Comparison of ENCODE assay signal across 12 cellular contexts in the genomic region with DNA sequence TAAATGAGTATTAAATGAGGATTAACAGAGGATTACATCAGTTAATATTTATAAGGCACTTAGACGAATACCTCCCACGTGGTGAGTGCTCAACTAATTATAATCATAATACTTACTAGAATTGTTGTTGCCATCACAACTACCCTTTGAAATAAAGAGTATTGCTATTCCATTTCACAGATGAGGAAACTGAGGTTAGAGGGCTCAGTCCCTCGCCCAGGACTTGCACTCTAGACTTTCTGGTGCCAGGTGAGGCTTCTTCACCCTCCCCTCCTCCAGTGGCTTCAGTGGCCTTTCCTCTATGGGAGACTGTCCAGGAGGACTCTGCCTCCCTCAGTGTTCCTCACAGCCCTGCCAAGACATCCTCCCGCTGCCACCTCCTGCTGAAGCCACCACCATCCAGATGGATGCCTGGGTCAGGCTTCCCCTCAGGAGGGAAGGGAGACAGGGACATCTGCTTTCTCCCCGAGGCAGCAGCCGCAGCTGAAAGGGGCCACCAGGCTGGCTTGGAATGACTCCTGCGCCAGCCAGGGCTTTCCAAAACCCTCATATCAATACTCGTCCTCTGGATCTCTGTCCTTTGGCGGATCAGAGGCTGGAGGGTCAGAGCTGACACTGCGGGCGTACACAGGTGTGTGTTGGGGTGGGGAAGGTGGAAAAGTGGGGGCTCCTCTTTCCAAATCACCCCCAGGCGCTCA.
DNase-seq lines count a peak whose midpoint lies in the region; ATAC-seq and TF ChIP-seq lines count a peak whose summit lies in the region.
"Had no signal": no experiment of that assay in that cellular context is flagged by ENCODE, and none has a peak within 500 bp of the region (broad histone marks: within the 10 kb centered on the region; RNA-seq: fewer than 3 reads in every experiment).

No MANE protein-coding gene starts in this region.

- H3K9ac ChIP-seq in stomach smooth muscle (ENCODE audit: low read length in 2 of 2), result peak overlapping the region; percentile 13 to 42

- in situ Hi-C loops in brain microvascular endothelial cell (cut with HindIII; ENCODE audit: low pct_ligation_motif_present, low sequenced_read_pairs), result no loop called here

- H3K4me1 ChIP-seq in lower lobe of right lung (peaks cover 6% of the 10 kb centered on the region), stomach smooth muscle (ENCODE audit: control insufficient read depth, insufficient read depth, low read length) (peaks cover 17% of the 10 kb centered on the region)

- H3K4me3 ChIP-seq in brain microvascular endothelial cell (ENCODE audit: low read depth, low read length) (peak overlapping the region; percentile 55), lower lobe of right lung (peak overlapping the region; percentile 59), stomach smooth muscle (ENCODE audit: low read length in 2 of 2) (peak overlapping the region; percentile 61 to 78)

- H3K36me3 ChIP-seq in brain microvascular endothelial cell (replicated peaks) (no peaks in the 10 kb centered on the region), lower lobe of right lung (no peaks in the 10 kb centered on the region), stomach smooth muscle (ENCODE audit: control insufficient read depth in 2 of 2, insufficient read depth in 2 of 2, low read length in 2 of 2) (no peaks in the 10 kb centered on the region)

- H3K9me3 ChIP-seq in lower lobe of right lung (no peaks in the 10 kb centered on the region), stomach smooth muscle (ENCODE audit: control insufficient read depth in 2 of 2, low read length in 2 of 2) (no peaks in the 10 kb centered on the region)

- H3K27ac ChIP-seq in brain microvascular endothelial cell (no peak overlapping the region), lower lobe of right lung (peak overlapping the region; percentile 79), stomach smooth muscle (ENCODE audit: low read length) (no peak overlapping the region)
- H3K27ac ChIP-seq: HL-60 had no signal

- TF ChIP-seq CTCF in brain microvascular endothelial cell (IDR thresholded peaks at IDR 0.05; ENCODE audit: low read depth, low read length, missing control alignments), result no peak
- TF ChIP-seq CTCF in lower lobe of right lung (IDR thresholded peaks at IDR 0.05), result no peak

- H3K27me3 ChIP-seq in brain microvascular endothelial cell (replicated peaks), result no peaks in the 10 kb centered on the region
- peaks cover 4% of the 10 kb centered on the region for H3K27me3 ChIP-seq in lower lobe of right lung (ENCODE audit: low read depth)
- H3K27me3 ChIP-seq in stomach smooth muscle (ENCODE audit: control insufficient read depth in 1 of 2, insufficient read depth in 2 of 2, low read length in 2 of 2), result peaks cover 0 to 3% of the 10 kb centered on the region in 2 donors

- DNase-seq in DMS53 (lab: John Stamatoyannopoulos, UW) (peak; percentile 69), DMS53 treated with DMSO at 0.1 percent for 48 hours (lab: John Stamatoyannopoulos, UW; ENCODE audit: unreplicated experiment) (no peak), brain microvascular endothelial cell (no peak), lower lobe of right lung (no peak), NCI-H187 (lab: John Stamatoyannopoulos, UW) (no peak)
- DNase-seq: activated effector memory CD4-positive, alpha-beta T cell treated with anti-CD3 and anti-CD28 coated beads, Interleukin-2, amount 50 U/mL, for 16 hours; erythroblast; NCI-H446 treated with DMSO at 0.1 percent for 48 hours had no signal

- intact Hi-C loops in lower lobe of right lung (cut with DNase I), result no loop called here

- ATAC-seq in lower lobe of right lung (peak; percentile 5 to 26), GM21576 (IDR thresholded peaks at IDR 0.05; ENCODE audit: unreplicated experiment) (no peak), HG02763 (IDR thresholded peaks at IDR 0.05; ENCODE audit: unreplicated experiment) (no peak)

Comparison
In these comparisons a context has a peak if more than half of its experiments do, and no peak if none do; other contexts are left out.
1. ATAC-seq: peak in lower lobe of right lung (2 of 2); none in GM21576 (single experiment) and HG02763 (single experiment).
2. Peak in every context shown above with its lines, with median percentiles within 50 percentile points of each other: H3K4me3 ChIP-seq.